In genomic region chr11:33259869-33260268, GRCh38 we compare ENCODE assay signal across 8 cellular contexts. TPM values are rescaled to one million over a fixed set of nuclear protein-coding genes. Genes with fewer than 3 reads are reported as not detected.
DNase-seq lines count a peak whose midpoint lies in the region; ATAC-seq, FAIRE-seq and TF ChIP-seq lines count a peak whose summit lies in the region.

No MANE protein-coding gene starts in this region.

- H3K27me3 ChIP-seq in DOHH2 (ENCODE audit: control insufficient read depth, low read length) (no peaks in the 10 kb centered on the region), OCI-LY3 (ENCODE audit: low read depth, low read length) (no peaks in the 10 kb centered on the region), endothelial cell of umbilical vein (ENCODE audit: control insufficient read depth in 2 of 2, insufficient read depth in 2 of 2, low read length in 2 of 2) (no peaks in the 10 kb centered on the region), prostate gland (replicated peaks; ENCODE audit: insufficient read depth) (no peaks in the 10 kb centered on the region)

- TF ChIP-seq CTCF in DOHH2 (IDR thresholded peaks at IDR 0.05; ENCODE audit: low read depth, low read length, poor library complexity, severe bottlenecking) = no peak
- TF ChIP-seq CTCF in OCI-LY3 (IDR thresholded peaks at IDR 0.05; ENCODE audit: low read depth, low read length) = no peak
- no peak for TF ChIP-seq CTCF in endothelial cell of umbilical vein (IDR thresholded peaks at IDR 0.05; ENCODE audit: extremely low read depth in 1 of 2, insufficient read depth in 1 of 2, low read depth in 1 of 2, low read length in 2 of 2)
- no peak for TF ChIP-seq CTCF in prostate gland (IDR thresholded peaks at IDR 0.05)

- H3F3A ChIP-seq in DOHH2 (ENCODE audit: control insufficient read depth, insufficient read depth) = no peaks in the 10 kb centered on the region

- no TSS peak for BruUV-seq in endothelial cell of umbilical vein (replicated peaks; lab: Mats Ljungman, UMichigan)

- H3K4me1 ChIP-seq in DOHH2 (ENCODE audit: control insufficient read depth, low read length) (peaks cover 44% of the 10 kb centered on the region), OCI-LY3 (ENCODE audit: low read length) (peaks cover 13% of the 10 kb centered on the region), endothelial cell of umbilical vein (ENCODE audit: control insufficient read depth, extremely low read depth, insufficient read depth, low read length) (peaks cover 18% of the 10 kb centered on the region), prostate gland (replicated peaks) (no peaks in the 10 kb centered on the region)

- H3K4me2 ChIP-seq in DOHH2 (ENCODE audit: low read length) (peak overlapping the region; percentile 90), OCI-LY3 (ENCODE audit: low read length) (peak overlapping the region; percentile 68; the same call in 1 of the 2 replicates), endothelial cell of umbilical vein (ENCODE audit: insufficient read depth, low read length) (peak overlapping the region; percentile 83)

- peaks cover 7% of the 10 kb centered on the region; the same call in 1 of the 2 replicates for H3K36me3 ChIP-seq in DOHH2 (ENCODE audit: control insufficient read depth, low read length)
- no peaks in the 10 kb centered on the region for H3K36me3 ChIP-seq in OCI-LY3 (replicated peaks; ENCODE audit: low read depth, low read length)
- no peaks in the 10 kb centered on the region for H3K36me3 ChIP-seq in endothelial cell of umbilical vein (ENCODE audit: control insufficient read depth in 2 of 2, extremely low read depth in 1 of 2, insufficient read depth in 2 of 2, low read length in 2 of 2)
- H3K36me3 ChIP-seq in prostate gland = no peaks in the 10 kb centered on the region

- no peak for FAIRE-seq in endothelial cell of umbilical vein (lab: Jason Lieb, UNC)

- H3K79me2 ChIP-seq in DOHH2 (ENCODE audit: control insufficient read depth, low read length) (peaks cover 77% of the 10 kb centered on the region), OCI-LY3 (ENCODE audit: low read length) (peaks cover 74% of the 10 kb centered on the region), endothelial cell of umbilical vein (ENCODE audit: control insufficient read depth, insufficient read depth, low read length) (peaks cover 72% of the 10 kb centered on the region)

- POLR2A ChIA-PET in endothelial cell of umbilical vein (lab: Charles Lee) = interaction anchor here (0.6 kb wide), 1 partner anchor 25 kb away, joined by 3 read pairs; no protein-coding TSS in a partner anchor

- H3K27ac ChIP-seq in DOHH2 (ENCODE audit: low read depth, low read length) (no peak overlapping the region), OCI-LY3 (ENCODE audit: low read length) (no peak overlapping the region), endothelial cell of umbilical vein (ENCODE audit: insufficient read depth, low read depth, low read length) (no peak overlapping the region), prostate gland (peak overlapping the region; percentile 99 to 100)

- H3K9ac ChIP-seq in OCI-LY3 (ENCODE audit: low read length) (no peak overlapping the region), endothelial cell of umbilical vein (replicated peaks; ENCODE audit: extremely low read depth, insufficient read depth, low read length) (peak overlapping the region; percentile 99)

- no peak for TF ChIP-seq POLR2A in endothelial cell of umbilical vein (IDR thresholded peaks at IDR 0.05; ENCODE audit: low read depth, low read length)
- TF ChIP-seq POLR2A in prostate gland (IDR thresholded peaks at IDR 0.05) = no peak

- dilution Hi-C loops in endothelial cell of umbilical vein (cut with MboI; ENCODE audit: extremely low pct_ligation_motif_present, low sequenced_read_pairs) = no loop called here

- 25% methylated on average over 2 of the region's 2 CpGs for WGBS in prostate gland

- intact Hi-C loops in endothelial cell of umbilical vein (cut with micrococcal nuclease) = loop anchor here (2.0 to 5.0 kb wide), 2 partner anchors 431 to 477 kb away; partner anchors contain the start of gene CD59
- intact Hi-C loops in prostate gland (cut with DNase I) = loop anchor here (5.0 to 10.0 kb wide), 3 partner anchors 67 to 475 kb away; partner anchors contain the start of genes CD59 and CSTF3

- DNase-seq in endothelial cell of umbilical vein (ENCODE audit: low read depth, low spot score) (peak; percentile 31), prostate gland (ENCODE audit: low spot score) (no peak), NCI-H2081 treated with DMSO at 0.1 percent for 48 hours (lab: John Stamatoyannopoulos, UW) (no peak)
- no peak for DNase-seq in activated effector memory CD4-positive, alpha-beta T cell treated with anti-CD3 and anti-CD28 coated beads, Interleukin-2, amount 50 U/mL, for 16 hours

- peak overlapping the region; percentile 90 for H3K4me3 ChIP-seq in DOHH2 (ENCODE audit: low read length)
- no peak overlapping the region for H3K4me3 ChIP-seq in OCI-LY3 (ENCODE audit: low read length)
- peak overlapping the region in 1 of 3 experiments; percentile 88 for H3K4me3 ChIP-seq in endothelial cell of umbilical vein (replicated peaks in 1 of 3; ENCODE audit: insufficient read depth in 1 of 3, low read depth in 1 of 3, low read length in 3 of 3)
- H3K4me3 ChIP-seq in prostate gland = peak overlapping the region in 1 of 2 donors; percentile 64

- CTCF ChIA-PET in endothelial cell of umbilical vein (lab: Charles Lee) = interaction anchor here (1.3 kb wide), 1 partner anchor 70 kb away, joined by 3 read pairs; no protein-coding TSS in a partner anchor

- H2AFZ ChIP-seq in OCI-LY3 (ENCODE audit: low read depth, low read length) (no peak overlapping the region), endothelial cell of umbilical vein (ENCODE audit: low read depth, low read length) (no peak overlapping the region)

- no peaks in the 10 kb centered on the region for H3K9me1 ChIP-seq in endothelial cell of umbilical vein (replicated peaks; ENCODE audit: control insufficient read depth, extremely low read depth, insufficient read depth, low read length)

- H3K9me3 ChIP-seq in DOHH2 (ENCODE audit: control insufficient read depth, insufficient read depth, low read length) (no peaks in the 10 kb centered on the region), OCI-LY3 (ENCODE audit: insufficient read depth, low read length) (no peaks in the 10 kb centered on the region), endothelial cell of umbilical vein (replicated peaks; ENCODE audit: control insufficient read depth, insufficient read depth, low read length) (no peaks in the 10 kb centered on the region), prostate gland (no peaks in the 10 kb centered on the region)

- peaks cover 10% of the 10 kb centered on the region; the same call in 1 of the 2 replicates for H4K20me1 ChIP-seq in DOHH2 (ENCODE audit: control insufficient read depth, insufficient read depth, low read depth, low read length)
- H4K20me1 ChIP-seq in OCI-LY3 (ENCODE audit: insufficient read depth, low read length) = peaks cover 36% of the 10 kb centered on the region
- peaks cover 2% of the 10 kb centered on the region for H4K20me1 ChIP-seq in endothelial cell of umbilical vein (replicated peaks; ENCODE audit: control insufficient read depth, extremely low read depth, insufficient read depth, low read length)

- no peak for ATAC-seq in HG03135 (IDR thresholded peaks at IDR 0.05; ENCODE audit: unreplicated experiment)
- ATAC-seq in HG03196 (IDR thresholded peaks at IDR 0.05; ENCODE audit: unreplicated experiment) = no peak

- H3K9me2 ChIP-seq in DOHH2 (replicated peaks; ENCODE audit: control insufficient read depth, low read length) = no peaks in the 10 kb centered on the region

TF ChIP-seq in endothelial cell of umbilical vein, 7 proteins besides CTCF, POLR2A, EP300 and RAD21:
- TF ChIP-seq FOS (IDR thresholded peaks at IDR 0.05; ENCODE audit: borderline replicate concordance, insufficient read depth, low read length) (no peak), POLR2AphosphoS5 (IDR thresholded peaks at IDR 0.05; ENCODE audit: insufficient read depth, low read depth, low read length) (no peak), GATA2 (IDR thresholded peaks at IDR 0.05; ENCODE audit: insufficient read depth, insufficient read length, low read depth, low read length) (no peak), JUN (IDR thresholded peaks at IDR 0.05; ENCODE audit: borderline replicate concordance, insufficient read depth, insufficient read length, low read depth) (no peak), EZH2 (IDR thresholded peaks at IDR 0.05; ENCODE audit: borderline replicate concordance, low read depth, low read length, severe bottlenecking) (no peak), MAX (IDR thresholded peaks at IDR 0.05; ENCODE audit: insufficient read depth, insufficient read length) (no peak), MYC (IDR thresholded peaks at IDR 0.05; ENCODE audit: low read depth, low read length) (no peak)
TF ChIP-seq in endothelial cell of umbilical vein: peak in this region for 0.

RNA-seq across cellular contexts. Expression of gene HIPK3, which starts 2.7 kb away (rescaled TPM):
- total RNA-seq in endothelial cell of umbilical vein (36.1 and 36.7 TPM in 2 replicates), prostate gland (10 to 100 TPM; 90.4 to 97.2 TPM)
- 12.7 and 13.3 TPM in 2 replicates for polyA plus RNA-seq in endothelial cell of umbilical vein
- 8.7 and 9.6 TPM in 2 replicates for polyA plus RNA-seq in endothelial cell of umbilical vein (2011; cell fraction: cytosol; rRNA removed)
- 26.3 and 29.6 TPM in 2 replicates for polyA plus RNA-seq in endothelial cell of umbilical vein (2011; cell fraction: nucleus; rRNA removed)
- 15.2 and 15.5 TPM in 2 replicates for polyA plus RNA-seq in endothelial cell of umbilical vein (2012)
- polyA minus RNA-seq in endothelial cell of umbilical vein = 69.6 and 77.1 TPM in 2 replicates
- 71.6 TPM for polyA minus RNA-seq in endothelial cell of umbilical vein (2011; cell fraction: cytosol; rRNA and poly(A)+ RNA removed)
- polyA minus RNA-seq in endothelial cell of umbilical vein (2011; cell fraction: nucleus; rRNA and poly(A)+ RNA removed) = 31.6 and 50.6 TPM in 2 replicates

Comparison
In these comparisons a context has a peak if more than half of its experiments do, and no peak if none do; other contexts are left out.
1. H3K27ac ChIP-seq: peak in prostate gland (2 of 2); none in DOHH2 (single experiment), OCI-LY3 (single experiment) and endothelial cell of umbilical vein (single experiment).
2. Peak in every context shown above with its lines, with median percentiles within 50 percentile points of each other: H3K4me2 ChIP-seq.